ENCODE assay signal across 1 cellular context in genomic region chr5:134436523-134437339, GRCh38.
TF ChIP-seq lines count a peak whose summit lies in the region.

No MANE protein-coding gene starts in this region.

TF ChIP-seq in HepG2, 621 proteins besides CTCF, POLR2A, EP300 and RAD21 (continued from another document and continues in another):
- no peak for TF ChIP-seq GMEB1 (CRISPR knock-in tag; IDR thresholded peaks at IDR 0.05; ENCODE audit: borderline replicate concordance)
- no peak for TF ChIP-seq ZFP1 (CRISPR knock-in tag; IDR thresholded peaks at IDR 0.05)
- TF ChIP-seq ZNF275 (CRISPR knock-in tag; IDR thresholded peaks at IDR 0.05; ENCODE audit: borderline replicate concordance) = no peak
- no peak for TF ChIP-seq MAF1 (CRISPR knock-in tag; IDR thresholded peaks at IDR 0.05; ENCODE audit: borderline replicate concordance)
- no peak for TF ChIP-seq NCOA5 (CRISPR knock-in tag; IDR thresholded peaks at IDR 0.05)
- no peak for TF ChIP-seq ZBTB14 (CRISPR knock-in tag; IDR thresholded peaks at IDR 0.05)
- TF ChIP-seq NR2F6 (IDR thresholded peaks at IDR 0.05) = no peak
- TF ChIP-seq NR2F6 (CRISPR knock-in tag; IDR thresholded peaks at IDR 0.05) = no peak
- no peak for TF ChIP-seq PLRG1 (conservative IDR thresholded peaks at IDR 0.05)
- TF ChIP-seq ZNF446 (CRISPR knock-in tag; IDR thresholded peaks at IDR 0.05) = no peak
- no peak for TF ChIP-seq MAZ (IDR thresholded peaks at IDR 0.05; ENCODE audit: borderline replicate concordance, low read depth, low read length)
- TF ChIP-seq MAZ (CRISPR knock-in tag; IDR thresholded peaks at IDR 0.05; ENCODE audit: low read depth) = no peak
- TF ChIP-seq USF2 (IDR thresholded peaks at IDR 0.05; ENCODE audit: low read depth, low read length) = no peak
- no peak for TF ChIP-seq USF2 (CRISPR knock-in tag; IDR thresholded peaks at IDR 0.05; ENCODE audit: borderline replicate concordance)
- no peak for TF ChIP-seq ZNF251 (CRISPR knock-in tag; IDR thresholded peaks at IDR 0.05)
- TF ChIP-seq NR3C1 (CRISPR knock-in tag; IDR thresholded peaks at IDR 0.05) = no peak
- TF ChIP-seq ZNF432 (CRISPR knock-in tag; IDR thresholded peaks at IDR 0.05; ENCODE audit: borderline replicate concordance) = no peak
- no peak for TF ChIP-seq ZBTB4 (CRISPR knock-in tag; IDR thresholded peaks at IDR 0.05; ENCODE audit: borderline replicate concordance)
- TF ChIP-seq HNRNPL (IDR thresholded peaks at IDR 0.05; ENCODE audit: low read depth, low read length) = no peak
- 0 out of 3 replicates have a peak, but pooled peaks have one; percentile 8 for TF ChIP-seq MXI1 (IDR thresholded peaks at IDR 0.05; ENCODE audit: borderline replicate concordance, low read depth, low read length)
- TF ChIP-seq PRPF4 (IDR thresholded peaks at IDR 0.05; ENCODE audit: low read depth, low read length, poor library complexity, severe bottlenecking) = no peak
- no peak for TF ChIP-seq ZNF142 (CRISPR knock-in tag; IDR thresholded peaks at IDR 0.05)
- TF ChIP-seq ZBTB40 (IDR thresholded peaks at IDR 0.05) = no peak
- TF ChIP-seq ZBTB40 (CRISPR knock-in tag; IDR thresholded peaks at IDR 0.05) = no peak
- no peak for TF ChIP-seq CENPX (CRISPR knock-in tag; IDR thresholded peaks at IDR 0.05)
- TF ChIP-seq SOX6 (IDR thresholded peaks at IDR 0.05) = no peak
- no peak; the same call in none of the 2 replicates for TF ChIP-seq SOX6 (CRISPR knock-in tag; IDR thresholded peaks at IDR 0.05)
- no peak for TF ChIP-seq XRCC5 (optimal IDR thresholded peaks at IDR 0.05; ENCODE audit: low read length)
- TF ChIP-seq SUZ12 (IDR thresholded peaks at IDR 0.05; ENCODE audit: low read depth, low read length) = no peak
- TF ChIP-seq ZNF572 (CRISPR knock-in tag; IDR thresholded peaks at IDR 0.05) = no peak
- 0 out of 2 replicates have a peak, but pooled peaks have one; percentile 98 for TF ChIP-seq SNAPC5 (CRISPR knock-in tag; IDR thresholded peaks at IDR 0.05; ENCODE audit: borderline replicate concordance)
- TF ChIP-seq RFXAP (CRISPR knock-in tag; IDR thresholded peaks at IDR 0.05; ENCODE audit: borderline replicate concordance) = no peak
- TF ChIP-seq ZNF501 (CRISPR knock-in tag; IDR thresholded peaks at IDR 0.05) = peak; percentile 41; the same call in 1 of the 2 replicates
